ENCODE assay signal across 8 cellular contexts in the genomic region with DNA sequence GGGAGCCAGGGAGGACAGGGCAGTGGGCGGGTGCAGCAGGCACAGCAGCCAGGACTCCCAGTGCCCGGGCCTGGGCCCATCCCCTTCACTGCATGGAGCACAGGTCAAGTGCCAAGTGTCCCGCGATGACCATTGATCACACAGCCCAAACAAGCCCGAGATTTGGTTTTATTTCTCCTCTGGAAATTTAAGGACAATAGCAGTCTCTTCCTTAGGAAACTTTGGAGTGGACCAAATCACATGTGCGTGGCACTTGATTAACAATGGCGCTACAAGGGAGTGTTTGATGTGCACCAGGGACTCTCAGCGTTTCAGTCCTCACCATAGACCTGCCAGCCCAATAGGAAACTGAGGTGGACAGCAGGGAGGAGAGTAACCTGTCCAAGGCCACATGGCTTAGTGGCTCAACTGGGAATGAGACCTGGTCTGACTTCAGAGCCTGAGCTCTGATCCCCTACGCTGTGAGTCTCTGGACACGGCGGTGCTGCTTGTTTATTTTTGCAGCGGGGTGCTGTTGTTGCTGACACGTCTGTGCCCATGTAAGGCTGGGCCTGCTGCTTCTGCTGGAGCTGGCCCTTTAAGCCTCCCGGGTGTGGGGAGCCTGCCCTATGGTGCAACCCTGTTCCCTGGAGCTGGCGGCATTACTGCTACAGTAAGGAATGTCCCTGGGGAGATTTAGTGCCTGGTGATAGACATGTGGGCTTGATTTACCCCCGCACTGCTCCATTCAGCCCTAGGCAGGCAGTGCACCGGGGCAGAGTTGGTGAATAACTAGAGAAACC.
DNase-seq lines count a peak whose midpoint lies in the region; ATAC-seq and TF ChIP-seq lines count a peak whose summit lies in the region.

No MANE protein-coding gene starts in this region.

- intact Hi-C loops in sciatic nerve (cut with DNase I), result no loop called here

- H3K27me3 ChIP-seq in GM23338 (ENCODE audit: insufficient read depth), result no peaks in the 10 kb centered on the region
- H3K27me3 ChIP-seq in RWPE2 (ENCODE audit: insufficient read depth, poor library complexity, severe bottlenecking), result no peaks in the 10 kb centered on the region
- H3K27me3 ChIP-seq in CD8-positive, alpha-beta memory T cell (ENCODE audit: insufficient read depth, low read length, poor library complexity, severe bottlenecking), result no peaks in the 10 kb centered on the region

- TF ChIP-seq CTCF in GM23338 (conservative IDR thresholded peaks at IDR 0.05; ENCODE audit: low read depth in 2 of 2), result no peak
- TF ChIP-seq CTCF in RWPE2 (IDR thresholded peaks at IDR 0.05; ENCODE audit: poor library complexity, severe bottlenecking), result no peak

- no peak overlapping the region for H3K4me3 ChIP-seq in GM23338
- no peak overlapping the region for H3K4me3 ChIP-seq in RWPE2 (ENCODE audit: severe bottlenecking)
- no peak overlapping the region for H3K4me3 ChIP-seq in CD8-positive, alpha-beta memory T cell (ENCODE audit: low read length)

- H4K20me1 ChIP-seq in GM23338 (replicated peaks; ENCODE audit: insufficient read depth), result no peaks in the 10 kb centered on the region

- POLR2A ChIA-PET in CD8-positive, alpha-beta memory T cell (lab: Charles Lee), result no interaction called here

- H3K27ac ChIP-seq in GM23338 (ENCODE audit: low read depth), result no peak overlapping the region
- H3K27ac ChIP-seq in RWPE2 (ENCODE audit: poor library complexity, severe bottlenecking), result peak overlapping the region; percentile 26
- H3K27ac ChIP-seq in CD8-positive, alpha-beta memory T cell (ENCODE audit: low read depth, low read length), result no peak overlapping the region

- H3K27ac Mint-ChIP-seq in GM23338, result no peak overlapping the region
- no peak overlapping the region for H3K27ac Mint-ChIP-seq in CD8-positive, alpha-beta memory T cell

- no peaks in the 10 kb centered on the region for H3K4me1 ChIP-seq in GM23338 (ENCODE audit: insufficient read depth)
- H3K4me1 ChIP-seq in RWPE2 (ENCODE audit: insufficient read depth, poor library complexity, severe bottlenecking), result peaks cover 8% of the 10 kb centered on the region
- H3K4me1 ChIP-seq in CD8-positive, alpha-beta memory T cell (ENCODE audit: insufficient read depth, low read length), result no peaks in the 10 kb centered on the region

- H3K9me3 ChIP-seq in RWPE2 (ENCODE audit: severe bottlenecking), result no peaks in the 10 kb centered on the region
- H3K9me3 ChIP-seq in CD8-positive, alpha-beta memory T cell (ENCODE audit: low read length), result no peaks in the 10 kb centered on the region

- ATAC-seq in GM23338 (peak; percentile 75), RWPE2 (ENCODE audit: low read depth) (peak; percentile 97), sciatic nerve (peak; percentile 73)

- H3K36me3 Mint-ChIP-seq in GM23338 (ENCODE audit: low read depth), result no peaks in the 10 kb centered on the region
- H3K36me3 Mint-ChIP-seq in CD8-positive, alpha-beta memory T cell, result no peaks in the 10 kb centered on the region

- no peaks in the 10 kb centered on the region for H3K79me2 ChIP-seq in GM23338 (replicated peaks; ENCODE audit: insufficient read depth)

- DNase-seq in GM23338 (ENCODE audit: low spot score), result peak; percentile 36
- no peak for DNase-seq in RWPE2 (ENCODE audit: low spot score)
- peak; percentile 35 for DNase-seq in foreskin melanocyte
- DNase-seq in sciatic nerve (ENCODE audit: low spot score), result no peak
- no peak for DNase-seq in cerebellar cortex (ENCODE audit: low spot score)
- DNase-seq in activated effector memory CD4-positive, alpha-beta T cell treated with Interleukin-2 at 50 U/mL for 16 hours, result no peak
- DNase-seq in CD8-positive, alpha-beta memory T cell, result no peak
- no peak for DNase-seq in CD1c-positive myeloid dendritic cell (ENCODE audit: extremely low spot score)

- no peaks in the 10 kb centered on the region for H3K9me2 ChIP-seq in GM23338 (ENCODE audit: insufficient read depth)

- H3K27me3 Mint-ChIP-seq in GM23338 (ENCODE audit: insufficient read depth, low read depth, poor library complexity), result peaks cover 11% of the 10 kb centered on the region
- peaks cover 5 to 24% of the 10 kb centered on the region in 2 donors for H3K27me3 Mint-ChIP-seq in CD8-positive, alpha-beta memory T cell

- H2AFZ ChIP-seq in GM23338, result no peak overlapping the region

- no peaks in the 10 kb centered on the region for H3K36me3 ChIP-seq in GM23338 (ENCODE audit: insufficient read depth)
- no peaks in the 10 kb centered on the region for H3K36me3 ChIP-seq in RWPE2 (ENCODE audit: low read depth)
- no peaks in the 10 kb centered on the region for H3K36me3 ChIP-seq in CD8-positive, alpha-beta memory T cell (ENCODE audit: insufficient read depth, low read length)

- no peaks in the 10 kb centered on the region for H3F3A ChIP-seq in GM23338 (replicated peaks; ENCODE audit: low read depth)

- CTCF ChIA-PET in CD8-positive, alpha-beta memory T cell (lab: Charles Lee), result no interaction called here

- H3K4me2 ChIP-seq in GM23338, result no peak overlapping the region

- H3K9me3 Mint-ChIP-seq in GM23338, result no peaks in the 10 kb centered on the region
- no peaks in the 10 kb centered on the region for H3K9me3 Mint-ChIP-seq in CD8-positive, alpha-beta memory T cell

- peaks cover 10% of the 10 kb centered on the region for H3K4me1 Mint-ChIP-seq in GM23338
- H3K4me1 Mint-ChIP-seq in CD8-positive, alpha-beta memory T cell, result no peaks in the 10 kb centered on the region

- H3K4me3 Mint-ChIP-seq in GM23338, result no peak overlapping the region
- no peak overlapping the region for H3K4me3 Mint-ChIP-seq in CD8-positive, alpha-beta memory T cell

TF ChIP-seq in GM23338, 12 proteins besides CTCF, POLR2A, EP300 and RAD21:
- no peak for TF ChIP-seq STAT1 (IDR thresholded peaks at IDR 0.05; ENCODE audit: unreplicated experiment)
- no peak for TF ChIP-seq CREB1 (CRISPR knock-in tag; IDR thresholded peaks at IDR 0.05; ENCODE audit: low read depth)
TF ChIP-seq in GM23338: peak in this region for 0.

Comparison
In these comparisons a context has a peak if more than half of its experiments do, and no peak if none do; other contexts are left out.
1. DNase-seq: peak in GM23338 (single experiment) and foreskin melanocyte (single experiment); none in RWPE2 (single experiment), sciatic nerve (single experiment), cerebellar cortex (single experiment), activated effector memory CD4-positive, alpha-beta T cell treated with Interleukin-2 at 50 U/mL for 16 hours (single experiment), CD8-positive, alpha-beta memory T cell (0 of 5) and CD1c-positive myeloid dendritic cell (single experiment).
2. Peak in every context shown above with its lines, with median percentiles within 50 percentile points of each other: ATAC-seq.